ENCODE assay signal across 8 cellular contexts in genomic region chr13:28805193-28805819, GRCh38. TPM values are rescaled to one million over a fixed set of nuclear protein-coding genes. Genes with fewer than 3 reads are reported as not detected.
A peak's percentile ranks its signal among the peaks of the same experiment; 100 is the strongest.
DNase-seq lines count a peak whose midpoint lies in the region; ATAC-seq and TF ChIP-seq lines count a peak whose summit lies in the region.

No MANE protein-coding gene starts in this region.

- peaks cover 4 to 15% (median 6%) of the 10 kb centered on the region in 4 donors for H3K9me3 ChIP-seq in upper lobe of left lung

- no peaks in the 10 kb centered on the region for H3K4me1 ChIP-seq in upper lobe of left lung

- TF ChIP-seq EP300 in upper lobe of left lung (IDR thresholded peaks at IDR 0.05): no peak

- no peak for TF ChIP-seq POLR2A in upper lobe of left lung (IDR thresholded peaks at IDR 0.05)

- H3K27ac ChIP-seq in upper lobe of left lung: no peak overlapping the region

- no peak for DNase-seq in AG09319 (ENCODE audit: extremely low read depth, low read depth)
- peak; percentile 66 for DNase-seq in H7
- DNase-seq in iPS-NIHi11 (ENCODE audit: low spot score): peak; percentile 55
- no peak for DNase-seq in HPDE6-E6E7 (ENCODE audit: extremely low spot score)
- DNase-seq in upper lobe of left lung: no peak

- H3K4me3 ChIP-seq in H7 (ENCODE audit: insufficient read depth, low read depth, low read length): no peak overlapping the region
- H3K4me3 ChIP-seq in WI38 (ENCODE audit: low read depth, low read length): no peak overlapping the region
- H3K4me3 ChIP-seq in upper lobe of left lung: no peak overlapping the region

- H3K27me3 ChIP-seq in H7 (ENCODE audit: control insufficient read depth, insufficient read depth, low read length) (no peaks in the 10 kb centered on the region), upper lobe of left lung (no peaks in the 10 kb centered on the region)

- ATAC-seq in HG02973 (IDR thresholded peaks at IDR 0.05; ENCODE audit: unreplicated experiment) (no peak), GM18873 (IDR thresholded peaks at IDR 0.05; ENCODE audit: low FRiP score, unreplicated experiment) (no peak), upper lobe of left lung (ENCODE audit: low FRiP score in 2 of 2) (no peak)

- H3K36me3 ChIP-seq in H7 (replicated peaks; ENCODE audit: control insufficient read depth, insufficient read depth, low read length) (no peaks in the 10 kb centered on the region), upper lobe of left lung (no peaks in the 10 kb centered on the region)

- TF ChIP-seq CTCF in AG09319 (IDR thresholded peaks at IDR 0.05; ENCODE audit: low read depth, low read length): peak; percentile 27
- peak; percentile 45 for TF ChIP-seq CTCF in WI38 (IDR thresholded peaks at IDR 0.05; ENCODE audit: low read depth, low read length)
- peak in 2 of 6 experiments; percentile 9 to 26 for TF ChIP-seq CTCF in upper lobe of left lung (IDR thresholded peaks at IDR 0.05)

- WGBS in upper lobe of left lung, 2 donors: 56 to 59% methylated on average over 11 of the region's 11 CpGs

RNA-seq across cellular contexts. Expression of gene MTUS2, which starts 14.8 kb away (rescaled TPM):
- total RNA-seq in H7 (2014; rRNA removed; shearing (Covaris generic)): 0.04 and 0.17 TPM in 2 replicates
- 1 to 10 TPM in 2 of 6 donors, under 1 TPM in 3, not detected in 1; 0.11 to 1.6 (median 0.20) TPM for total RNA-seq in upper lobe of left lung

Comparison
In these comparisons a context has a peak if more than half of its experiments do, and no peak if none do; other contexts are left out.
1. DNase-seq: peak in H7 (single experiment) and iPS-NIHi11 (single experiment); none in AG09319 (single experiment), HPDE6-E6E7 (single experiment) and upper lobe of left lung (0 of 2).